Comparison of ENCODE assay signal across 34 cellular contexts in the genomic region with DNA sequence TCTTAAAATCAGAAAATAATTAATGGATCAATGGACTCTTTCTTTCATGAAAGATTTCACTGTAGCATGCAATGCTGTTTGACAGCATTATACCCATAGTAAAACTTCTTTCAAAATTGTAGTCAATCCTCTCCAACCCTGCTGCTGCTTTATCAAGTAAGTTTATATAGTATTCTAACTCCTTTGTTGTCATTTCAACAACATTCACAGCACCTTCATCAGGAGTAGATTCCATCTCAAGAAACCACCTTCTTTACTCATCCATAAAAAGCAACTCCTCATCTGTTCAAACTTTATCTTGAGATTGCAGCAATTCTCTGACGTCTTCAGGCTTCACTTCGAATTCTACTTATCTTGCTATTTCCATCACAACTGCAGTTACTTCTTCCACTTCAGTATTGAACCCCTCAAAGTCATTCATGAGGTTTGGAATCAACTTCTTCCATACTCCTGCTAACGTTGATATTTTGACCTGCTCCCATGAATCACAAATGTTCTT.
"Had no signal": no experiment of that assay in that cellular context is flagged by ENCODE, and none has a peak within 500 bp of the region (broad histone marks: within the 10 kb centered on the region; RNA-seq: fewer than 3 reads in every experiment).

No MANE protein-coding gene starts in this region.

- H3K27ac ChIP-seq: adrenal gland, ascending aorta, cardiac muscle cell, VCaP had no signal

- DNase-seq: activated B cell treated with CpG ODN at 0.5 μM for 24 hours; activated CD4-positive, alpha-beta memory T cell treated with anti-CD3 and anti-CD28 coated beads for 36 hours; activated CD4-positive, alpha-beta T cell treated with anti-CD3 and anti-CD28 coated beads for 4 hours; activated CD4-positive, alpha-beta T cell treated with anti-CD3 and anti-CD28 coated beads, Interleukin-2, amount 10 ng/mL, durations not matched to agents 24 days and 14 days; activated CD4-positive, alpha-beta T cell treated with anti-CD3 and anti-CD28 coated beads, Interleukin-2, amount 50 U/mL, for 1 hour; activated CD4-positive, alpha-beta T cell treated with anti-CD3 and anti-CD28 coated beads, Interleukin-2, amount 50 U/mL, for 4 hours; activated CD4-positive, CD25-positive, alpha-beta regulatory T cell treated with anti-CD3 and anti-CD28 coated beads, Interleukin-2, amount 50 U/mL, for 72 hours; activated CD8-positive, alpha-beta memory T cell treated with anti-CD3 and anti-CD28 coated beads, Interleukin-2, amount 50 U/mL, for 4 hours; activated CD8-positive, alpha-beta T cell treated with anti-CD3 and anti-CD28 coated beads for 36 hours; activated effector memory CD4-positive, alpha-beta T cell treated with anti-CD3 and anti-CD28 coated beads, Interleukin-2, amount 50 U/mL, for 16 hours; activated gamma-delta T cell treated with Interleukin-2 at 50 U/mL for 16 hours; activated naive CD4-positive, alpha-beta T cell; activated naive CD4-positive, alpha-beta T cell treated with anti-CD3 and anti-CD28 coated beads for 36 hours; activated naive CD4-positive, alpha-beta T cell treated with anti-CD3 and anti-CD28 coated beads, Interleukin-2, amount 50 U/mL, for 16 hours; activated naive CD8-positive, alpha-beta T cell treated with anti-CD3 and anti-CD28 coated beads for 36 hours; activated T-cell treated with anti-CD3 and anti-CD28 coated beads for 4 hours; activated T-cell treated with anti-CD3 and anti-CD28 coated beads, Interleukin-2, amount 50 U/mL, for 1 hour; activated T-cell treated with anti-CD3 and anti-CD28 coated beads, Interleukin-2, amount 50 U/mL, for 4 hours; activated T-cell treated with anti-CD3 and anti-CD28 coated beads, Interleukin-2, amount 50 U/mL, for 72 hours; adrenal gland; amygdala; anterior cingulate cortex; caudate nucleus; cerebellar nuclear complex; T-helper 1 cell; T-helper 2 cell; T-helper 9 cell had no signal

- H3K9me3 ChIP-seq: adrenal gland, ascending aorta had no signal

- H3K36me3 ChIP-seq: adrenal gland, ascending aorta, cardiac muscle cell had no signal

- FAIRE-seq: bronchial epithelial cell, TTC549 had no signal

- H3K27me3 ChIP-seq: adrenal gland, ascending aorta, cardiac muscle cell had no signal

- H3K4me3 ChIP-seq: adrenal gland, ascending aorta, cardiac muscle cell had no signal

- H3K4me1 ChIP-seq: adrenal gland, ascending aorta had no signal

- ATAC-seq: activated CD8-positive, alpha-beta T cell treated with anti-CD3 and anti-CD28 coated beads for 36 hours; activated naive CD4-positive, alpha-beta T cell treated with anti-CD3 and anti-CD28 coated beads, Interleukin-2, amount 50 U/mL, for 72 hours; activated T-cell treated with anti-CD3 and anti-CD28 coated beads, Interleukin-2, amount 50 U/mL, for 4 hours; activated T-cell treated with anti-CD3 and anti-CD28 coated beads, Interleukin-2, amount 50 U/mL, for 72 hours; activated T-helper 17 cell treated with anti-CD3 and anti-CD28 coated beads, Interleukin-2, amount 50 U/mL, for 72 hours had no signal
